ENCODE assay signal across 9 cellular contexts in the genomic region with DNA sequence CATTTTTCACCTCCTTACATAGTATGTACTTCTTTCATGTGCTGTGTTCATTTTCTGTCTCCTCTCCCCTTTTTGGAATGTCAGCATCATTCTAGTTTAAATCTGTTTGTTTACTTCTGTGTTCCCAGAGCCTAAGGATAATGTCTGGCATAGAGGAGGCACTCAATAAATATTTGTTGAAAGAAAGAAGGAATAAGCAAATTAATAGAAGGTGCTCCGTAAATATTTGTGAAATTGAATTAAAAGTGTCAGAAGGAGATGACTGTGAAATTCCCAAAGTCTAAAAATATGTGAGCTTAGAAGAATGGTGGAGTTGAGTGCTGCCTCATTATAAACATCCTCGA. TPM values are rescaled to one million over a fixed set of nuclear protein-coding genes. Genes with fewer than 3 reads are reported as not detected.
DNase-seq lines count a peak whose midpoint lies in the region; ATAC-seq and TF ChIP-seq lines count a peak whose summit lies in the region.
"Had no signal": no experiment of that assay in that cellular context is flagged by ENCODE, and none has a peak within 500 bp of the region (broad histone marks: within the 10 kb centered on the region; RNA-seq: fewer than 3 reads in every experiment).

No MANE protein-coding gene starts in this region.

- no peaks in the 10 kb centered on the region for H3K27me3 Mint-ChIP-seq in T-helper 1 cell treated with Interleukin-12 subunit alpha and Interleukin-12 subunit beta and Interleukin-4 antibody, amounts not matched to agents 30 μg/mL and 1 μg/mL, for 36 hours (ENCODE audit: low read depth)
- H3K27me3 Mint-ChIP-seq in activated T-helper 17 cell treated with anti-CD3 and anti-CD28 coated beads, Interleukin-2, amount 50 U/mL, for 72 hours = no peaks in the 10 kb centered on the region

- H3K4me1 Mint-ChIP-seq in T-helper 1 cell treated with Interleukin-12 subunit alpha and Interleukin-12 subunit beta and Interleukin-4 antibody, amounts not matched to agents 30 μg/mL and 1 μg/mL, for 36 hours (ENCODE audit: low read depth) = peaks cover 45% of the 10 kb centered on the region
- peaks cover 31% of the 10 kb centered on the region for H3K4me1 Mint-ChIP-seq in activated T-helper 17 cell treated with anti-CD3 and anti-CD28 coated beads, Interleukin-2, amount 50 U/mL, for 72 hours

- no peak for ATAC-seq in activated T-helper 17 cell treated with anti-CD3 and anti-CD28 coated beads, Interleukin-2, amount 50 U/mL, for 72 hours (replicated peaks)
- no peak for ATAC-seq in HG02981 (IDR thresholded peaks at IDR 0.05; ENCODE audit: unreplicated experiment)
- ATAC-seq: HCT116 had no signal

- H3K27ac ChIP-seq in substantia nigra (ENCODE audit: low read depth, low read length, poor library complexity, severe bottlenecking) = peak overlapping the region; percentile 99

- peak overlapping the region; percentile 91 for H3K4me3 Mint-ChIP-seq in T-helper 1 cell treated with Interleukin-12 subunit alpha and Interleukin-12 subunit beta and Interleukin-4 antibody, amounts not matched to agents 30 μg/mL and 1 μg/mL, for 36 hours
- peak overlapping the region; percentile 93 for H3K4me3 Mint-ChIP-seq in activated T-helper 17 cell treated with anti-CD3 and anti-CD28 coated beads, Interleukin-2, amount 50 U/mL, for 72 hours

- no peak for TF ChIP-seq CTCF in kidney epithelial cell (IDR thresholded peaks at IDR 0.05; ENCODE audit: insufficient read depth, low read length, poor library complexity, severe bottlenecking)

- H3K27me3 ChIP-seq in kidney epithelial cell (ENCODE audit: control insufficient read depth, insufficient read depth, low read length) = no peaks in the 10 kb centered on the region

- no peaks in the 10 kb centered on the region for H3K36me3 ChIP-seq in kidney epithelial cell (ENCODE audit: control insufficient read depth, insufficient read depth, low read length)

- H3K27ac Mint-ChIP-seq in T-helper 1 cell treated with Interleukin-12 subunit alpha and Interleukin-12 subunit beta and Interleukin-4 antibody, amounts not matched to agents 30 μg/mL and 1 μg/mL, for 36 hours = peak overlapping the region; percentile 99
- peak overlapping the region; percentile 96 for H3K27ac Mint-ChIP-seq in activated T-helper 17 cell treated with anti-CD3 and anti-CD28 coated beads, Interleukin-2, amount 50 U/mL, for 72 hours

- H3K4me3 ChIP-seq in kidney epithelial cell (ENCODE audit: low read depth, low read length) = peak overlapping the region; percentile 32

- H3K36me3 Mint-ChIP-seq in T-helper 1 cell treated with Interleukin-12 subunit alpha and Interleukin-12 subunit beta and Interleukin-4 antibody, amounts not matched to agents 30 μg/mL and 1 μg/mL, for 36 hours (ENCODE audit: low read depth) = peaks cover 24% of the 10 kb centered on the region
- peaks cover 44% of the 10 kb centered on the region for H3K36me3 Mint-ChIP-seq in activated T-helper 17 cell treated with anti-CD3 and anti-CD28 coated beads, Interleukin-2, amount 50 U/mL, for 72 hours (ENCODE audit: low read depth)

- no peaks in the 10 kb centered on the region for H3K9me3 Mint-ChIP-seq in T-helper 1 cell treated with Interleukin-12 subunit alpha and Interleukin-12 subunit beta and Interleukin-4 antibody, amounts not matched to agents 30 μg/mL and 1 μg/mL, for 36 hours
- H3K9me3 Mint-ChIP-seq in activated T-helper 17 cell treated with anti-CD3 and anti-CD28 coated beads, Interleukin-2, amount 50 U/mL, for 72 hours = no peaks in the 10 kb centered on the region

- DNase-seq in T-helper 1 cell (no peak), kidney epithelial cell (ENCODE audit: low read depth) (no peak), substantia nigra (lab: John Stamatoyannopoulos, UW) (no peak), Kasumi-1 (lab: John Stamatoyannopoulos, UW) (no peak), NCI-H748 treated with DMSO at 0.1 percent for 48 hours (lab: John Stamatoyannopoulos, UW) (no peak)

RNA-seq across cellular contexts. Expression of gene CDKN1B, which starts 3.3 kb away (rescaled TPM):
- total RNA-seq in activated T-helper 17 cell treated with anti-CD3 and anti-CD28 coated beads, Interleukin-2, amount 50 U/mL, for 72 hours = 10 to 100 TPM; 41.1 to 95.4 TPM
- total RNA-seq in kidney epithelial cell = 25.5 and 26.5 TPM in 2 replicates

RNA-seq across cellular contexts. Expression of gene GPR19, which starts 17.9 kb away (rescaled TPM):
- total RNA-seq in activated T-helper 17 cell treated with anti-CD3 and anti-CD28 coated beads, Interleukin-2, amount 50 U/mL, for 72 hours = 10 to 100 TPM; 25.2 to 32.7 TPM
- 0.27 and 0.84 TPM in 2 replicates for total RNA-seq in kidney epithelial cell

Comparison
In these comparisons a context has a peak if more than half of its experiments do, and no peak if none do; other contexts are left out.
1. RNA of gene GPR19, which starts 17.9 kb away (total RNA-seq): 25.2 to 32.7 TPM in activated T-helper 17 cell treated with anti-CD3 and anti-CD28 coated beads, Interleukin-2, amount 50 U/mL, for 72 hours; 0.27 to 0.84 TPM in kidney epithelial cell; every median in the first group is over 10 times any median in the second.